In the genomic region with DNA sequence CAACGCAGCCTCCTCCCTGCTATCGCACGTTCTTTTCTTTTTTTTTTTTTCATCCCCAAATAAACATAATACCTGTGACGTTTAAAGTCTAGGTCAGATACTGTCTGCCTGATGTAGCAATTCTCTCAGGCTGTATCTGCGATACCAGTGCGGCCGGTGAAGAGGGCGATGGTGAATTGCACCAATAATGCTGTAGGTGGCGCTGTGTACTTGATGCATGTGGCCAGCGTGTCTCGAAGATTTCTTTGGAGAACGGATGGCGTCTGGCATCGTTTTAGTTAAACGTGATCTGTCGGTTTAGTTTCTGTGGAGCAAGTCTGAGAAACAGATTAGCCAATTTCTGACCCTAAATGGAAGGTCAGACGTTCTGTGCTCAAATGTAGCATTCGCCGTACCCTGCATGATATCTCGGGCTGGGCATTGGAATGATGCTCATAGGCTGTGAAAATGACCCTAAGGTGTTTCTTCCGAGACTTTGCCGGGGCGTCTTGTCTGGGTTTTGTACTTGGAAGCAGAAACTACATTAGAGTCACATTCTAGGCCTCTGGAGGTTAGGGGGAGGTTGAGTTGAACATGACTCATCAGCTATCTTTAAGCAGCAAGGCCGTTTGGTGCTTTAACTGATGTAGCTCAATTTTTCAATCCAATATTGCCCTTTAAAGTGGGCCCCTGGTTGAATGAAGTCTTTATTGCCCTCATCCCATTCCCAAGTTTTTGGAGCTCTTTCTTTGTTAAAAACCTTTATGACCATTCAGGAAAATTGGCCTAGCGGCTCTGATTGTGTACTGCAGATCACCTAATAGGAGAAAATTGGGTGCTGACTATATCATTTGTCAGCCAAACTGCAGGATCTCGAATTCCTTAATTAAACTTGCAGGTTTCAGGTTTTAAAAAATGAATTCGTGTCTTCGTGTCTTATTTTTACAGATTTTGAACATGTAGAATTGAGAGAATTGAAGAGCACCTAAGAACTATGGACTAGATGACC, we compare ENCODE assay signal across 8 cellular contexts.
DNase-seq lines count a peak whose midpoint lies in the region; ATAC-seq lines count a peak whose summit lies in the region.

No MANE protein-coding gene starts in this region.

- CTCF ChIA-PET in CD8-positive, alpha-beta memory T cell (lab: Charles Lee) = interaction anchor here (2.1 kb wide), 1 partner anchor 9 kb away, joined by 8 read pairs; no protein-coding TSS in a partner anchor

- no peaks in the 10 kb centered on the region for H3K27me3 ChIP-seq in CD8-positive, alpha-beta memory T cell (ENCODE audit: insufficient read depth, low read length, poor library complexity, severe bottlenecking)

- H3K27me3 Mint-ChIP-seq in CD8-positive, alpha-beta memory T cell = peaks cover 14 to 37% of the 10 kb centered on the region in 2 donors
- peaks cover 47% of the 10 kb centered on the region for H3K27me3 Mint-ChIP-seq in T-helper 17 cell

- peak in 3 of 5 donors; percentile 7 to 13 (median 11) for DNase-seq in CD8-positive, alpha-beta memory T cell
- DNase-seq in NCI-H1105 treated with DMSO at 0.1 percent for 48 hours (lab: John Stamatoyannopoulos, UW) (peak; percentile 71), T-helper 17 cell (peak in 1 of 3 donors; percentile 15), cerebellar cortex (ENCODE audit: low spot score) (peak; percentile 72), left colon (peak; percentile 41 to 58)
- peak; percentile 30 to 42 for DNase-seq in stimulated activated CD4-positive, alpha-beta T cell treated with anti-CD3 and anti-CD28 coated beads, Interleukin-4, amount 100 ng/mL, for 48 hours (ENCODE audit: low read depth in 2 of 2)

- H3K4me1 ChIP-seq in CD8-positive, alpha-beta memory T cell (ENCODE audit: insufficient read depth, low read length) = no peaks in the 10 kb centered on the region

- H3K4me1 Mint-ChIP-seq in CD8-positive, alpha-beta memory T cell = peaks cover 0 to 5% (median 1%) of the 10 kb centered on the region in 3 donors
- no peaks in the 10 kb centered on the region for H3K4me1 Mint-ChIP-seq in T-helper 17 cell

- no peak overlapping the region for H3K4me3 Mint-ChIP-seq in CD8-positive, alpha-beta memory T cell
- no peak overlapping the region for H3K4me3 Mint-ChIP-seq in T-helper 17 cell

- no peaks in the 10 kb centered on the region for H3K36me3 ChIP-seq in CD8-positive, alpha-beta memory T cell (ENCODE audit: insufficient read depth, low read length)

- H3K27ac ChIP-seq in CD8-positive, alpha-beta memory T cell (ENCODE audit: low read depth, low read length) = no peak overlapping the region

- ATAC-seq in GM21423 (IDR thresholded peaks at IDR 0.05; ENCODE audit: unreplicated experiment) (peak; percentile 66), T-helper 17 cell (peak; percentile 59), left colon (peak; percentile 82), HG03159 (IDR thresholded peaks at IDR 0.05; ENCODE audit: unreplicated experiment) (no peak)

- no peak overlapping the region for H3K27ac Mint-ChIP-seq in CD8-positive, alpha-beta memory T cell
- no peak overlapping the region for H3K27ac Mint-ChIP-seq in T-helper 17 cell

- POLR2A ChIA-PET in CD8-positive, alpha-beta memory T cell (lab: Charles Lee) = no interaction called here

- intact Hi-C loops in left colon (cut with DNase I, micrococcal nuclease) = loop anchor here in 1 of 2 donors (5.0 kb wide), 1 partner anchor 78 kb away; no protein-coding TSS in a partner anchor

- no peaks in the 10 kb centered on the region for H3K9me3 Mint-ChIP-seq in CD8-positive, alpha-beta memory T cell

- no peaks in the 10 kb centered on the region for H3K36me3 Mint-ChIP-seq in CD8-positive, alpha-beta memory T cell
- H3K36me3 Mint-ChIP-seq in T-helper 17 cell (ENCODE audit: low read depth) = no peaks in the 10 kb centered on the region

- no peaks in the 10 kb centered on the region for H3K9me3 ChIP-seq in CD8-positive, alpha-beta memory T cell (ENCODE audit: low read length)
- no peaks in the 10 kb centered on the region for H3K9me3 ChIP-seq in T-helper 17 cell (ENCODE audit: control insufficient read depth, low read length, poor library complexity, severe bottlenecking)

- H3K4me3 ChIP-seq in CD8-positive, alpha-beta memory T cell (ENCODE audit: low read length) = no peak overlapping the region
